22 cellular contexts compared by ENCODE assay signal in the genomic region with DNA sequence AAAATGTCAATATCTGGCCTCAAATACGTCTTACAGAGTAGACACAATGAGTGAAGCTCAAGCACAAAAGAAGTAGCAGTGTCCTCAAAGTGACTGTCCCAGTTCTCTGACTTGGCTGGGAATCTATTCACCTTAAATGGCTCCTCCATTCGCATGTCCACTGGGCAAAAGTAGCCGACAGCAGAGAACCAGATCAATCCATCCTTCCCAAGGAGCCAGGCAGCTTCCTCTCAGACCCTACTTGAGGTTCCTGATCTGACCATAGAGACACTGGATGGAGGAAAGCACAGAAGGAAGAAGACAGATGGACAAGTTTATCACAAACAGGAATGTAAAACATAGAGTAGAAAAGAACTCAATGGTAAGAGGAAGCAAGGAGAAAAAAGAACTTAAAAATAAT. TPM values are rescaled to one million over a fixed set of nuclear protein-coding genes. Genes with fewer than 3 reads are reported as not detected.
DNase-seq lines count a peak whose midpoint lies in the region; ATAC-seq and TF ChIP-seq lines count a peak whose summit lies in the region.
"Had no signal": no experiment of that assay in that cellular context is flagged by ENCODE, and none has a peak within 500 bp of the region (broad histone marks: within the 10 kb centered on the region; RNA-seq: fewer than 3 reads in every experiment).

No MANE protein-coding gene starts in this region.

- no peaks in the 10 kb centered on the region for H3K36me3 ChIP-seq in HEK293 (ENCODE audit: control insufficient read depth in 2 of 2, insufficient read depth in 1 of 2, low read length in 2 of 2)

- TF ChIP-seq CTCF in HEK293 (tag by site-specific recombination; IDR thresholded peaks at IDR 0.05) = no peak
- no peak for TF ChIP-seq CTCF in GM13977 (IDR thresholded peaks at IDR 0.05; ENCODE audit: extremely low read depth, insufficient read depth, missing control alignments)

- no peak overlapping the region for H3K4me3 ChIP-seq in HEK293 (ENCODE audit: low read depth, low read length)

- H3K36me3 Mint-ChIP-seq in activated naive CD4-positive, alpha-beta T cell treated with anti-CD3 and anti-CD28 coated beads, Interleukin-2, amount 10 ng/mL, durations not matched to agents 7 days and 5 days = peaks cover 35% of the 10 kb centered on the region
- peaks cover 0 to 46% of the 10 kb centered on the region in 2 donors for H3K36me3 Mint-ChIP-seq in activated naive CD4-positive, alpha-beta T cell treated with anti-CD3 and anti-CD28 coated beads, Interleukin-2, amount 50 U/mL, for 72 hours
- H3K36me3 Mint-ChIP-seq in activated T-helper 2 cell treated with anti-CD3 and anti-CD28 coated beads, Interferon-gamma antibody, Interleukin-2, Interleukin-4, amounts not matched to agents 10 μg/mL and 5 μg/mL and 100 μg/mL, durations not matched to agents 14 hours and 24 hours and 36 hours (ENCODE audit: low read depth) = peaks cover 63% of the 10 kb centered on the region
- H3K36me3 Mint-ChIP-seq in stimulated activated effector memory CD8-positive, alpha-beta T cell treated with anti-CD3 and anti-CD28 coated beads, Interleukin-12 subunit alpha, Interleukin-12 subunit beta, amount 100 ng/mL, for 72 hours = peaks cover 76% of the 10 kb centered on the region

- ATAC-seq in activated naive CD4-positive, alpha-beta T cell treated with anti-CD3 and anti-CD28 coated beads, Interleukin-2, amount 50 U/mL, for 72 hours = no peak
- ATAC-seq in stimulated activated effector memory CD8-positive, alpha-beta T cell treated with anti-CD3 and anti-CD28 coated beads, Interleukin-12 subunit alpha, Interleukin-12 subunit beta, amount 100 ng/mL, for 72 hours = no peak
- no peak for ATAC-seq in GM19395 (IDR thresholded peaks at IDR 0.05; ENCODE audit: unreplicated experiment)
- ATAC-seq: activated CD8-positive, alpha-beta memory T cell treated with anti-CD3 and anti-CD28 coated beads, Interleukin-2, amount 10 ng/mL, durations not matched to agents 7 days and 5 days had no signal

- no peaks in the 10 kb centered on the region for H3K4me1 ChIP-seq in HEK293 (ENCODE audit: control insufficient read depth, insufficient read depth, low read length)

- H3K9me3 Mint-ChIP-seq in activated naive CD4-positive, alpha-beta T cell treated with anti-CD3 and anti-CD28 coated beads, Interleukin-2, amount 10 ng/mL, durations not matched to agents 7 days and 5 days = peaks cover 2% of the 10 kb centered on the region
- H3K9me3 Mint-ChIP-seq in activated naive CD4-positive, alpha-beta T cell treated with anti-CD3 and anti-CD28 coated beads, Interleukin-2, amount 50 U/mL, for 72 hours = peaks cover 0 to 18% of the 10 kb centered on the region in 2 donors
- H3K9me3 Mint-ChIP-seq in activated T-helper 2 cell treated with anti-CD3 and anti-CD28 coated beads, Interferon-gamma antibody, Interleukin-2, Interleukin-4, amounts not matched to agents 10 μg/mL and 5 μg/mL and 100 μg/mL, durations not matched to agents 14 hours and 24 hours and 36 hours = peaks cover 9% of the 10 kb centered on the region
- no peaks in the 10 kb centered on the region for H3K9me3 Mint-ChIP-seq in stimulated activated effector memory CD8-positive, alpha-beta T cell treated with anti-CD3 and anti-CD28 coated beads, Interleukin-12 subunit alpha, Interleukin-12 subunit beta, amount 100 ng/mL, for 72 hours
- H3K9me3 Mint-ChIP-seq: central memory CD8-positive, alpha-beta T cell; type B pancreatic cell had no signal

- POLR2A ChIA-PET in HEK293 (lab: Yijun Ruan, JAX) = no interaction called here

- H3K9me3 ChIP-seq in HEK293 (ENCODE audit: control insufficient read depth, insufficient read depth, low read depth, low read length) = no peaks in the 10 kb centered on the region

- H3K27ac Mint-ChIP-seq in activated naive CD4-positive, alpha-beta T cell treated with anti-CD3 and anti-CD28 coated beads, Interleukin-2, amount 10 ng/mL, durations not matched to agents 7 days and 5 days = peak overlapping the region; percentile 25
- H3K27ac Mint-ChIP-seq in activated naive CD4-positive, alpha-beta T cell treated with anti-CD3 and anti-CD28 coated beads, Interleukin-2, amount 50 U/mL, for 72 hours = peak overlapping the region in 1 of 2 donors; percentile 4
- peak overlapping the region; percentile 23 for H3K27ac Mint-ChIP-seq in activated T-helper 2 cell treated with anti-CD3 and anti-CD28 coated beads, Interferon-gamma antibody, Interleukin-2, Interleukin-4, amounts not matched to agents 10 μg/mL and 5 μg/mL and 100 μg/mL, durations not matched to agents 14 hours and 24 hours and 36 hours
- peak overlapping the region; percentile 1 for H3K27ac Mint-ChIP-seq in stimulated activated effector memory CD8-positive, alpha-beta T cell treated with anti-CD3 and anti-CD28 coated beads, Interleukin-12 subunit alpha, Interleukin-12 subunit beta, amount 100 ng/mL, for 72 hours
- H3K27ac Mint-ChIP-seq: activated CD4-positive, alpha-beta T cell treated with anti-CD3 and anti-CD28 coated beads, Interleukin-2, amount 10 ng/mL, durations not matched to agents 7 days and 5 days; activated CD8-positive, alpha-beta memory T cell treated with anti-CD3 and anti-CD28 coated beads, Interleukin-2, amount 10 ng/mL, durations not matched to agents 7 days and 5 days; activated naive CD8-positive, alpha-beta T cell treated with anti-CD3 and anti-CD28 coated beads, Interleukin-2, amount 10 ng/mL, durations not matched to agents 7 days and 5 days; B cell had no signal

- H3K4me3 Mint-ChIP-seq in activated naive CD4-positive, alpha-beta T cell treated with anti-CD3 and anti-CD28 coated beads, Interleukin-2, amount 10 ng/mL, durations not matched to agents 7 days and 5 days = no peak overlapping the region
- H3K4me3 Mint-ChIP-seq in activated T-helper 2 cell treated with anti-CD3 and anti-CD28 coated beads, Interferon-gamma antibody, Interleukin-2, Interleukin-4, amounts not matched to agents 10 μg/mL and 5 μg/mL and 100 μg/mL, durations not matched to agents 14 hours and 24 hours and 36 hours (ENCODE audit: low read depth) = no peak overlapping the region
- no peak overlapping the region for H3K4me3 Mint-ChIP-seq in stimulated activated effector memory CD8-positive, alpha-beta T cell treated with anti-CD3 and anti-CD28 coated beads, Interleukin-12 subunit alpha, Interleukin-12 subunit beta, amount 100 ng/mL, for 72 hours
- H3K4me3 Mint-ChIP-seq: activated CD4-positive, alpha-beta T cell treated with anti-CD3 and anti-CD28 coated beads, Interleukin-2, amount 10 ng/mL, durations not matched to agents 7 days and 5 days; activated CD8-positive, alpha-beta memory T cell treated with anti-CD3 and anti-CD28 coated beads, Interleukin-2, amount 10 ng/mL, durations not matched to agents 7 days and 5 days; activated naive CD8-positive, alpha-beta T cell treated with anti-CD3 and anti-CD28 coated beads, Interleukin-2, amount 10 ng/mL, durations not matched to agents 7 days and 5 days; activated T-helper 1 cell treated with anti-CD3 and anti-CD28 coated beads, Interleukin-12 subunit alpha, Interleukin-12 subunit beta, Interleukin-2, Interleukin-4 antibody, amounts not matched to agents 30 ng/mL and 10 ng/mL and 1 ng/mL, durations not matched to agents 14 hours and 24 hours and 36 hours; B cell; central memory CD8-positive, alpha-beta T cell; type B pancreatic cell had no signal

- CTCF ChIA-PET in activated naive CD4-positive, alpha-beta T cell treated with anti-CD3 and anti-CD28 coated beads, Interleukin-2, amount 10 ng/mL, durations not matched to agents 7 days and 5 days (lab: Charles Lee) = interaction anchor here (1.0 kb wide), 1 partner anchor 41 kb away, joined by 3 read pairs; no protein-coding TSS in a partner anchor
- CTCF ChIA-PET in HEK293 (lab: Yijun Ruan, JAX) = interaction anchor here (1.1 to 1.3 kb wide), 2 partner anchors 10 to 11 kb away, joined by 3 read pairs; no protein-coding TSS in a partner anchor

- H3K4me1 Mint-ChIP-seq in activated naive CD4-positive, alpha-beta T cell treated with anti-CD3 and anti-CD28 coated beads, Interleukin-2, amount 10 ng/mL, durations not matched to agents 7 days and 5 days = peaks cover 36% of the 10 kb centered on the region
- H3K4me1 Mint-ChIP-seq in activated T-helper 2 cell treated with anti-CD3 and anti-CD28 coated beads, Interferon-gamma antibody, Interleukin-2, Interleukin-4, amounts not matched to agents 10 μg/mL and 5 μg/mL and 100 μg/mL, durations not matched to agents 14 hours and 24 hours and 36 hours (ENCODE audit: low read depth) = peaks cover 57% of the 10 kb centered on the region
- peaks cover 44% of the 10 kb centered on the region for H3K4me1 Mint-ChIP-seq in stimulated activated effector memory CD8-positive, alpha-beta T cell treated with anti-CD3 and anti-CD28 coated beads, Interleukin-12 subunit alpha, Interleukin-12 subunit beta, amount 100 ng/mL, for 72 hours

- H3K27me3 Mint-ChIP-seq in activated naive CD4-positive, alpha-beta T cell treated with anti-CD3 and anti-CD28 coated beads, Interleukin-2, amount 10 ng/mL, durations not matched to agents 7 days and 5 days = no peaks in the 10 kb centered on the region
- no peaks in the 10 kb centered on the region for H3K27me3 Mint-ChIP-seq in activated T-helper 2 cell treated with anti-CD3 and anti-CD28 coated beads, Interferon-gamma antibody, Interleukin-2, Interleukin-4, amounts not matched to agents 10 μg/mL and 5 μg/mL and 100 μg/mL, durations not matched to agents 14 hours and 24 hours and 36 hours (ENCODE audit: low read depth)
- H3K27me3 Mint-ChIP-seq: activated CD4-positive, alpha-beta T cell treated with anti-CD3 and anti-CD28 coated beads, Interleukin-2, amount 10 ng/mL, durations not matched to agents 7 days and 5 days; activated CD8-positive, alpha-beta memory T cell treated with anti-CD3 and anti-CD28 coated beads, Interleukin-2, amount 10 ng/mL, durations not matched to agents 7 days and 5 days; activated naive CD8-positive, alpha-beta T cell treated with anti-CD3 and anti-CD28 coated beads, Interleukin-2, amount 10 ng/mL, durations not matched to agents 7 days and 5 days; B cell; central memory CD8-positive, alpha-beta T cell; type B pancreatic cell had no signal

- DNase-seq in activated naive CD4-positive, alpha-beta T cell treated with anti-CD3 and anti-CD28 coated beads, Interleukin-2, amount 10 ng/mL, durations not matched to agents 7 days and 5 days = no peak
- DNase-seq in activated naive CD4-positive, alpha-beta T cell treated with anti-CD3 and anti-CD28 coated beads, Interleukin-2, amount 50 U/mL, for 72 hours (ENCODE audit: low spot score in 2 of 2) = no peak
- no peak for DNase-seq in activated T-helper 2 cell treated with anti-CD3 and anti-CD28 coated beads, Interferon-gamma antibody, Interleukin-2, Interleukin-4, amounts not matched to agents 10 μg/mL and 5 μg/mL and 100 μg/mL, durations not matched to agents 14 hours and 24 hours and 36 hours (ENCODE audit: low spot score)
- DNase-seq in stimulated activated effector memory CD8-positive, alpha-beta T cell treated with anti-CD3 and anti-CD28 coated beads, Interleukin-12 subunit alpha, Interleukin-12 subunit beta, amount 100 ng/mL, for 72 hours (ENCODE audit: low spot score in 2 of 2) = no peak
- DNase-seq in GM13977 (ENCODE audit: low spot score) (no peak), DMS53 treated with DMSO at 0.1 percent for 48 hours (lab: John Stamatoyannopoulos, UW; ENCODE audit: unreplicated experiment) (no peak)
- DNase-seq: activated CD4-positive, alpha-beta T cell treated with anti-CD3 and anti-CD28 coated beads, Interleukin-2, amount 10 ng/mL, durations not matched to agents 7 days and 5 days; activated CD8-positive, alpha-beta memory T cell treated with anti-CD3 and anti-CD28 coated beads, Interleukin-2, amount 10 ng/mL, durations not matched to agents 7 days and 5 days; activated naive CD8-positive, alpha-beta T cell treated with anti-CD3 and anti-CD28 coated beads, Interleukin-2, amount 10 ng/mL, durations not matched to agents 7 days and 5 days; NCI-H1048; NCI-H2029; NCI-H2227 treated with DMSO at 0.1 percent for 48 hours; nucleus accumbens; stimulated activated CD8-positive, alpha-beta memory T cell treated with anti-CD3 and anti-CD28 coated beads, Interleukin-4, amount 100 ng/mL, for 48 hours had no signal

- in situ Hi-C loops in GM13977 (cut with MboI; ENCODE audit: low pct_unique_long_range_greater_than_20kb, low sequenced_read_pairs, unreplicated experiment) = no loop called here

- intact Hi-C loops in activated T-helper 2 cell treated with anti-CD3 and anti-CD28 coated beads, Interferon-gamma antibody, Interleukin-2, Interleukin-4, amounts not matched to agents 10 μg/mL and 5 μg/mL and 100 μg/mL, durations not matched to agents 14 hours and 24 hours and 36 hours (cut with micrococcal nuclease) = loop anchor here (2.0 kb wide), 1 partner anchor 14 kb away; no protein-coding TSS in a partner anchor

- H3K27ac ChIP-seq in HEK293 (ENCODE audit: extremely low read depth, low read depth, low read length) = no peak overlapping the region
- H3K27ac ChIP-seq: RWPE1, VCaP had no signal

RNA-seq across cellular contexts. Expression of a gene that starts 53.5 kb away (rescaled TPM):
- total RNA-seq in activated naive CD4-positive, alpha-beta T cell treated with anti-CD3 and anti-CD28 coated beads, Interleukin-2, amount 50 U/mL, for 72 hours = 100 to 1,000 TPM in 1 of 2 donors, 10 to 100 TPM in 1; 91.6 to 153 TPM
- 254 and 265 TPM in 2 replicates for total RNA-seq in activated T-helper 2 cell treated with anti-CD3 and anti-CD28 coated beads, Interferon-gamma antibody, Interleukin-2, Interleukin-4, amounts not matched to agents 10 μg/mL and 5 μg/mL and 100 μg/mL, durations not matched to agents 14 hours and 24 hours and 36 hours
